8 cellular contexts compared by ENCODE assay signal in the genomic region with DNA sequence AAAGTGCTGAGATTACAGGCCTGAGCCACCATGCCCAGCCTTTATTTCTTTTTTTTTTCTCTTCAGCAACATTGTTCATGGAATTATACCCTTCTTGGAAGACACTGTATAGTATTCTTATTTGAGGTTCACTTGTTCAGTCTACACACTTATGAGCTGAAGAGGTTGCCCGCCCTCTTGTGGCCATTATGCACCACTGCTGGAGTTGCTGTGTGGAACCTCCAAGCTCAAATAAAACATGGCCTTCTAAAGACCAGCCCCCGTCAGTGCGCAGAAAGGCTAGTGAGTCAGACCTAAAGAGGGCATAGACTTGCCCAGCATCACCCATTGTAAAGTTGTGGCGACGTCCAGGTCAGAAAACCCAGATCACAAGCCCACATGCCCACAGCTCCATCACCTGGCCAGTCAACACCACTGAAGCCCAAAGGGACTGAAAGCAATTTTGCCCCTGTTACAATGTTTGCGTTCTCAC. TPM values are rescaled to one million over a fixed set of nuclear protein-coding genes. Genes with fewer than 3 reads are reported as not detected.
DNase-seq lines count a peak whose midpoint lies in the region; ATAC-seq and TF ChIP-seq lines count a peak whose summit lies in the region.

No MANE protein-coding gene starts in this region.

- H3K27me3 ChIP-seq in H7 (ENCODE audit: control insufficient read depth, insufficient read depth, low read length) (no peaks in the 10 kb centered on the region), right atrium auricular region (no peaks in the 10 kb centered on the region)

- no peak for ATAC-seq in GM21723 (IDR thresholded peaks at IDR 0.05; ENCODE audit: unreplicated experiment)

- H3K4me3 ChIP-seq in H7 (ENCODE audit: insufficient read depth, low read depth, low read length) (no peak overlapping the region), right atrium auricular region (no peak overlapping the region), retinal pigment epithelial cell (ENCODE audit: low read length) (no peak overlapping the region)

- no peaks in the 10 kb centered on the region for H3K9me3 ChIP-seq in right atrium auricular region

- H3K4me1 ChIP-seq in right atrium auricular region, result no peaks in the 10 kb centered on the region

- no peak overlapping the region for H3K27ac ChIP-seq in right atrium auricular region

- H3K36me3 ChIP-seq in H7 (replicated peaks; ENCODE audit: control insufficient read depth, insufficient read depth, low read length) (no peaks in the 10 kb centered on the region; the same call in 1 of the 2 replicates), right atrium auricular region (peaks cover 4% of the 10 kb centered on the region)

- DNase-seq in DMS153 (lab: John Stamatoyannopoulos, UW) (peak; percentile 90), H7 (peak; percentile 73), NCI-H128 (lab: John Stamatoyannopoulos, UW; ENCODE audit: unreplicated experiment) (peak; percentile 78), SW480 (ENCODE audit: low spot score) (peak; percentile 92), amniotic stem cell (lab: John Stamatoyannopoulos, UW) (peak; percentile 89), right atrium auricular region (ENCODE audit: low spot score) (peak; percentile 81), retinal pigment epithelial cell (ENCODE audit: low read depth) (peak; percentile 73)

- peak; percentile 89 to 93 for TF ChIP-seq CTCF in right atrium auricular region (IDR thresholded peaks at IDR 0.05)
- peak; percentile 96 for TF ChIP-seq CTCF in retinal pigment epithelial cell (conservative IDR thresholded peaks at IDR 0.05; ENCODE audit: low read depth, low read length)

RNA-seq across cellular contexts. Expression of gene LURAP1, which starts 20.4 kb away (rescaled TPM):
- 3.6 and 4.5 TPM in 2 replicates for total RNA-seq in H7 (2014; rRNA removed; shearing (Covaris generic))
- 1 to 10 TPM; 4.1 to 9.1 TPM for total RNA-seq in right atrium auricular region

RNA-seq across cellular contexts. Expression of gene RAD54L, which starts 24.1 kb away (rescaled TPM):
- 42.2 and 46.7 TPM in 2 replicates for total RNA-seq in H7 (2014; rRNA removed; shearing (Covaris generic))
- total RNA-seq in right atrium auricular region, result not detected

RNA-seq across cellular contexts. Expression of gene POMGNT1, which starts 25.3 kb away (rescaled TPM):
- total RNA-seq in H7 (2014; rRNA removed; shearing (Covaris generic)), result 87.1 and 95.2 TPM in 2 replicates
- 10 to 100 TPM; 57.0 to 87.8 TPM for total RNA-seq in right atrium auricular region

RNA-seq across cellular contexts. Expression of gene P3R3URF, which starts 47.2 kb away (rescaled TPM):
- total RNA-seq in H7 (2014; rRNA removed; shearing (Covaris generic)), result not detected in 2 replicates
- total RNA-seq in right atrium auricular region, result not detected

RNA-seq across cellular contexts. Expression of gene TSPAN1, which starts 48.6 kb away (rescaled TPM):
- total RNA-seq in H7 (2014; rRNA removed; shearing (Covaris generic)), result not detected in 2 replicates
- total RNA-seq in right atrium auricular region, result 1 to 10 TPM; 2.0 to 2.3 TPM

Comparison
In these comparisons a context has a peak if more than half of its experiments do, and no peak if none do; other contexts are left out.
1. RNA of gene RAD54L, which starts 24.1 kb away (total RNA-seq): 42.2 to 46.7 TPM in H7; not detected in right atrium auricular region; every median in the first group is over 10 times any median in the second.
2. Peak in every context shown above with its lines, with median percentiles within 50 percentile points of each other: DNase-seq.